In genomic region chr17:1473170-1473569, GRCh38 we compare ENCODE assay signal across 2 cellular contexts.
TF ChIP-seq lines count a peak whose summit lies in the region.

No MANE protein-coding gene starts in this region.

TF ChIP-seq in SK-N-SH treated with all-trans-retinoic acid at 6 μM for 48 hours, 23 proteins besides CTCF, POLR2A, EP300 and RAD21:
- TF ChIP-seq, protein P1, sequence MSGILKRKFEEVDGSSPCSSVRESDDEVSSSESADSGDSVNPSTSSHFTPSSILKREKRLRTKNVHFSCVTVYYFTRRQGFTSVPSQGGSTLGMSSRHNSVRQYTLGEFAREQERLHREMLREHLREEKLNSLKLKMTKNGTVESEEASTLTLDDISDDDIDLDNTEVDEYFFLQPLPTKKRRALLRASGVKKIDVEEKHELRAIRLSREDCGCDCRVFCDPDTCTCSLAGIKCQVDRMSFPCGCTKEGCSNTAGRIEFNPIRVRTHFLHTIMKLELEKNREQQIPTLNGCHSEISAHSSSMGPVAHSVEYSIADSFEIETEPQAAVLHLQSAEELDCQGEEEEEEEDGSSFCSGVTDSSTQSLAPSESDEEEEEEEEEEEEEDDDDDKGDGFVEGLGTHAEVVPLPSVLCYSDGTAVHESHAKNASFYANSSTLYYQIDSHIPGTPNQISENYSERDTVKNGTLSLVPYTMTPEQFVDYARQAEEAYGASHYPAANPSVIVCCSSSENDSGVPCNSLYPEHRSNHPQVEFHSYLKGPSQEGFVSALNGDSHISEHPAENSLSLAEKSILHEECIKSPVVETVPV (CRISPR knock-in tag; IDR thresholded peaks at IDR 0.05): no peak
TF ChIP-seq in SK-N-SH treated with all-trans-retinoic acid at 6 μM for 48 hours: peak in this region for 0.

TF ChIP-seq in SK-N-SH, 30 proteins besides CTCF, POLR2A, EP300 and RAD21:
- TF ChIP-seq MAX (IDR thresholded peaks at IDR 0.05; ENCODE audit: low read depth) (no peak), NRF1 (IDR thresholded peaks at IDR 0.05; ENCODE audit: low read depth, low read length) (no peak), POLR2AphosphoS5 (IDR thresholded peaks at IDR 0.05; ENCODE audit: low read depth, low read length) (no peak), ELF1 (IDR thresholded peaks at IDR 0.05) (no peak), RFX5 (IDR thresholded peaks at IDR 0.05; ENCODE audit: low read length) (no peak), FOSL2 (IDR thresholded peaks at IDR 0.05; ENCODE audit: borderline replicate concordance, low read depth) (no peak), SIN3A (IDR thresholded peaks at IDR 0.05; ENCODE audit: borderline replicate concordance, low read depth, low read length) (no peak), GATA2 (CRISPR knock-in tag; IDR thresholded peaks at IDR 0.05) (no peak), GABPA (IDR thresholded peaks at IDR 0.05; ENCODE audit: low read depth) (no peak), FOXM1 (IDR thresholded peaks at IDR 0.05; ENCODE audit: low read depth) (no peak), REST (IDR thresholded peaks at IDR 0.05; ENCODE audit: low read depth, low read length) (no peak), MXI1 (IDR thresholded peaks at IDR 0.05; ENCODE audit: low read depth, low read length) (no peak), TCF12 (IDR thresholded peaks at IDR 0.05) (no peak), TEAD4 (IDR thresholded peaks at IDR 0.05; ENCODE audit: borderline replicate concordance, insufficient read depth) (no peak), EZH2phosphoT487 (IDR thresholded peaks at IDR 0.05; ENCODE audit: borderline replicate concordance, low read depth) (no peak), MEF2A (IDR thresholded peaks at IDR 0.05; ENCODE audit: borderline replicate concordance, low read depth) (no peak), TAF1 (IDR thresholded peaks at IDR 0.05; ENCODE audit: borderline replicate concordance, low read depth, low read length) (no peak)
- TF ChIP-seq, protein P2, sequence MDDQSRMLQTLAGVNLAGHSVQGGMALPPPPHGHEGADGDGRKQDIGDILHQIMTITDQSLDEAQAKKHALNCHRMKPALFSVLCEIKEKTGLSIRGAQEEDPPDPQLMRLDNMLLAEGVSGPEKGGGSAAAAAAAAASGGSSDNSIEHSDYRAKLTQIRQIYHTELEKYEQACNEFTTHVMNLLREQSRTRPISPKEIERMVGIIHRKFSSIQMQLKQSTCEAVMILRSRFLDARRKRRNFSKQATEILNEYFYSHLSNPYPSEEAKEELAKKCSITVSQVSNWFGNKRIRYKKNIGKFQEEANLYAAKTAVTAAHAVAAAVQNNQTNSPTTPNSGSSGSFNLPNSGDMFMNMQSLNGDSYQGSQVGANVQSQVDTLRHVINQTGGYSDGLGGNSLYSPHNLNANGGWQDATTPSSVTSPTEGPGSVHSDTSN (IDR thresholded peaks at IDR 0.05): no peak
- TF ChIP-seq, protein P3, sequence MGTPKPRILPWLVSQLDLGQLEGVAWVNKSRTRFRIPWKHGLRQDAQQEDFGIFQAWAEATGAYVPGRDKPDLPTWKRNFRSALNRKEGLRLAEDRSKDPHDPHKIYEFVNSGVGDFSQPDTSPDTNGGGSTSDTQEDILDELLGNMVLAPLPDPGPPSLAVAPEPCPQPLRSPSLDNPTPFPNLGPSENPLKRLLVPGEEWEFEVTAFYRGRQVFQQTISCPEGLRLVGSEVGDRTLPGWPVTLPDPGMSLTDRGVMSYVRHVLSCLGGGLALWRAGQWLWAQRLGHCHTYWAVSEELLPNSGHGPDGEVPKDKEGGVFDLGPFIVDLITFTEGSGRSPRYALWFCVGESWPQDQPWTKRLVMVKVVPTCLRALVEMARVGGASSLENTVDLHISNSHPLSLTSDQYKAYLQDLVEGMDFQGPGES (IDR thresholded peaks at IDR 0.05; ENCODE audit: low read depth, low read length): no peak
